ENCODE assay signal across 9 cellular contexts in genomic region chr3:111723293-111723963, GRCh38. TPM values are rescaled to one million over a fixed set of nuclear protein-coding genes. Genes with fewer than 3 reads are reported as not detected.
DNase-seq lines count a peak whose midpoint lies in the region; ATAC-seq, FAIRE-seq and TF ChIP-seq lines count a peak whose summit lies in the region.
"Had no signal": no experiment of that assay in that cellular context is flagged by ENCODE, and none has a peak within 500 bp of the region (broad histone marks: within the 10 kb centered on the region; RNA-seq: fewer than 3 reads in every experiment).

No MANE protein-coding gene starts in this region.

- ATAC-seq in HG03039 (IDR thresholded peaks at IDR 0.05; ENCODE audit: unreplicated experiment) (peak; percentile 69), HG03280 (IDR thresholded peaks at IDR 0.05; ENCODE audit: unreplicated experiment) (no peak)

- no peaks in the 10 kb centered on the region for H3K4me1 ChIP-seq in small intestine (ENCODE audit: control insufficient read depth in 2 of 2, insufficient read depth in 1 of 2, low read depth in 1 of 2, low read length in 1 of 2)

- no peaks in the 10 kb centered on the region for H3K27me3 Mint-ChIP-seq in nephron (ENCODE audit: low read depth)

- no peak overlapping the region for H3K4me3 Mint-ChIP-seq in nephron

- H3K36me3 ChIP-seq in small intestine (ENCODE audit: control insufficient read depth in 2 of 2, insufficient read depth in 2 of 2, low read length in 2 of 2) = peaks cover 0 to 4% of the 10 kb centered on the region in 2 donors

- no peak overlapping the region for H3K27ac ChIP-seq in small intestine (ENCODE audit: low read depth in 1 of 2, low read length in 1 of 2)

- H3K27me3 ChIP-seq in small intestine (ENCODE audit: control insufficient read depth in 2 of 2, insufficient read depth in 2 of 2, low read length in 2 of 2) = no peaks in the 10 kb centered on the region

- H3K27ac Mint-ChIP-seq in nephron = peak overlapping the region in 2 of 3 experiments; percentile 88 to 91

- 56 to 83% (median 72%) methylated on average over 4 of the region's 4 CpGs for WGBS in small intestine, 3 donors

- peaks cover 4% of the 10 kb centered on the region for H3K36me3 Mint-ChIP-seq in nephron (ENCODE audit: low read depth)

- DNase-seq in GM04504 (ENCODE audit: low read depth) (peak; percentile 83), SHP77 treated with DMSO at 0.1 percent for 48 hours (lab: John Stamatoyannopoulos, UW) (peak; percentile 41), small intestine (no peak), NCI-H446 (lab: John Stamatoyannopoulos, UW) (no peak)
- no peak for DNase-seq in stimulated activated naive CD4-positive, alpha-beta T cell treated with Interleukin-2 at 50 U/mL for 16 hours (lab: John Stamatoyannopoulos, UW)
- DNase-seq: activated CD4-positive, CD25-positive, alpha-beta regulatory T cell treated with anti-CD3 and anti-CD28 coated beads, Interleukin-2, amount 50 U/mL, for 72 hours had no signal

- H3K9me3 Mint-ChIP-seq in nephron = no peaks in the 10 kb centered on the region

- peaks cover 64% of the 10 kb centered on the region for H3K4me1 Mint-ChIP-seq in nephron

- FAIRE-seq in small intestine (lab: Jason Lieb, UNC) = no peak

- no peak overlapping the region for H3K4me3 ChIP-seq in small intestine (ENCODE audit: low read depth in 1 of 2, low read length in 2 of 2)

- TF ChIP-seq CTCF in nephron (IDR thresholded peaks at IDR 0.05; ENCODE audit: unreplicated experiment in 3 of 3) = no peak

- H3K9me3 ChIP-seq in small intestine (ENCODE audit: control insufficient read depth, low read depth) = no peaks in the 10 kb centered on the region

RNA-seq across cellular contexts. Expression of gene PLCXD2, which starts 49.0 kb away (rescaled TPM):
- polyA plus RNA-seq in small intestine = 1 to 10 TPM; 1.4 to 3.4 (median 1.8) TPM

Comparison
In these comparisons a context has a peak if more than half of its experiments do, and no peak if none do; other contexts are left out.
1. DNase-seq: peak in GM04504 (single experiment) and SHP77 treated with DMSO at 0.1 percent for 48 hours (single experiment); none in small intestine (single experiment), stimulated activated naive CD4-positive, alpha-beta T cell treated with Interleukin-2 at 50 U/mL for 16 hours (single experiment) and NCI-H446 (0 of 2).